ENCODE assay signal across 29 cellular contexts in the genomic region with DNA sequence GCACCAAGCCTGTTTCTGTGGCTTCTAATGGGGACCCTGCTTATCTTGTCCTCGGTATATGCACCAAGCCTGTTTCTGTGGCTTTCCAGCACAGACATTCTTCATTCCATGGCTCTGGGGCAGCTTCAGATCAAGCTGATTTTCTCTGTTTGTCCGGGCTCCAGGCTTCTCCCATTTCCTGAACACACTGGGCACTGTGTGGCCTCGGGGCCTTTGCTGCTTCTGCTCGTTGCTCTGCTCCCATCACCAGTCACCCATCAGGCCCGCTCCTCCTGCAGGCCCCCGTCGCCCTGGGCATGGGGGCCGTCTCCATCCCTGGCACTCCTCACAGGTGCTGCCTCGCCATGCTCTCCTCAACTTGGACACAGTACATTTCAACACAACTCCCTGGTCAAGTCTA.
"Had no signal": no experiment of that assay in that cellular context is flagged by ENCODE, and none has a peak within 500 bp of the region (broad histone marks: within the 10 kb centered on the region; RNA-seq: fewer than 3 reads in every experiment).

No MANE protein-coding gene starts in this region.

- H3K4me3 ChIP-seq: adrenal gland, body of pancreas, cardiac muscle cell, colonic mucosa, esophagus squamous epithelium, gastroesophageal sphincter, heart right ventricle had no signal

- ATAC-seq: activated CD4-positive, alpha-beta T cell treated with anti-CD3 and anti-CD28 coated beads for 36 hours; activated CD8-positive, alpha-beta memory T cell treated with anti-CD3 and anti-CD28 coated beads, Interleukin-2, amount 10 ng/mL, durations not matched to agents 7 days and 5 days; activated CD8-positive, alpha-beta T cell treated with anti-CD3 and anti-CD28 coated beads, Interleukin-2, amount 10 ng/mL, durations not matched to agents 7 days and 5 days; activated naive CD8-positive, alpha-beta T cell treated with anti-CD3 and anti-CD28 coated beads, Interleukin-2, amount 50 U/mL, for 24 hours; body of pancreas; gastroesophageal sphincter; heart right ventricle had no signal

- H3K27ac ChIP-seq: adrenal gland, body of pancreas, cardiac muscle cell, colonic mucosa, epithelial cell of prostate, esophagus squamous epithelium, gastroesophageal sphincter, heart right ventricle had no signal

- H3K36me3 ChIP-seq: adrenal gland, cardiac muscle cell, colonic mucosa, esophagus squamous epithelium, gastroesophageal sphincter, heart right ventricle had no signal

- H3K27me3 ChIP-seq: adrenal gland, body of pancreas, cardiac muscle cell, colonic mucosa, esophagus squamous epithelium, heart right ventricle had no signal

- H3K4me1 ChIP-seq: adrenal gland, body of pancreas, colonic mucosa, esophagus squamous epithelium, gastroesophageal sphincter, heart right ventricle had no signal

- DNase-seq: activated CD4-positive, alpha-beta memory T cell treated with anti-CD3 and anti-CD28 coated beads for 36 hours; activated CD4-positive, alpha-beta T cell treated with anti-CD3 and anti-CD28 coated beads for 36 hours; activated CD4-positive, alpha-beta T cell treated with anti-CD3 and anti-CD28 coated beads, Interleukin-2, amount 10 ng/mL, durations not matched to agents 24 days and 14 days; activated CD4-positive, CD25-positive, alpha-beta regulatory T cell; activated CD4-positive, CD25-positive, alpha-beta regulatory T cell treated with anti-CD3 and anti-CD28 coated beads, Interleukin-2, amount 50 U/mL, for 72 hours; activated CD8-positive, alpha-beta memory T cell treated with anti-CD3 and anti-CD28 coated beads, Interleukin-2, amount 10 ng/mL, durations not matched to agents 7 days and 5 days; activated CD8-positive, alpha-beta memory T cell treated with anti-CD3 and anti-CD28 coated beads, Interleukin-2, amount 50 U/mL, for 4 hours; activated CD8-positive, alpha-beta T cell treated with anti-CD3 and anti-CD28 coated beads, Interleukin-2, amount 10 ng/mL, durations not matched to agents 7 days and 5 days; activated effector memory CD4-positive, alpha-beta T cell treated with anti-CD3 and anti-CD28 coated beads, Interleukin-2, amount 50 U/mL, for 16 hours; activated naive CD4-positive, alpha-beta T cell treated with anti-CD3 and anti-CD28 coated beads for 36 hours; activated naive CD8-positive, alpha-beta T cell treated with anti-CD3 and anti-CD28 coated beads for 36 hours; activated naive CD8-positive, alpha-beta T cell treated with anti-CD3 and anti-CD28 coated beads, Interleukin-2, amount 50 U/mL, for 24 hours; activated T-cell treated with anti-CD3 and anti-CD28 coated beads, Interleukin-2, amount 50 U/mL, for 1 hour; activated T-cell treated with anti-CD3 and anti-CD28 coated beads, Interleukin-2, amount 50 U/mL, for 48 hours; adrenal gland; amygdala; aorta; body of pancreas; central memory CD4-positive, alpha-beta T cell; cerebellar nuclear complex; colonic mucosa; effector CD8-positive, alpha-beta T cell; esophagus squamous epithelium; foreskin melanocyte; heart right ventricle; T-helper 9 cell had no signal

- H3K9me3 ChIP-seq: adrenal gland, colonic mucosa had no signal
